8 cellular contexts compared by ENCODE assay signal in the genomic region with DNA sequence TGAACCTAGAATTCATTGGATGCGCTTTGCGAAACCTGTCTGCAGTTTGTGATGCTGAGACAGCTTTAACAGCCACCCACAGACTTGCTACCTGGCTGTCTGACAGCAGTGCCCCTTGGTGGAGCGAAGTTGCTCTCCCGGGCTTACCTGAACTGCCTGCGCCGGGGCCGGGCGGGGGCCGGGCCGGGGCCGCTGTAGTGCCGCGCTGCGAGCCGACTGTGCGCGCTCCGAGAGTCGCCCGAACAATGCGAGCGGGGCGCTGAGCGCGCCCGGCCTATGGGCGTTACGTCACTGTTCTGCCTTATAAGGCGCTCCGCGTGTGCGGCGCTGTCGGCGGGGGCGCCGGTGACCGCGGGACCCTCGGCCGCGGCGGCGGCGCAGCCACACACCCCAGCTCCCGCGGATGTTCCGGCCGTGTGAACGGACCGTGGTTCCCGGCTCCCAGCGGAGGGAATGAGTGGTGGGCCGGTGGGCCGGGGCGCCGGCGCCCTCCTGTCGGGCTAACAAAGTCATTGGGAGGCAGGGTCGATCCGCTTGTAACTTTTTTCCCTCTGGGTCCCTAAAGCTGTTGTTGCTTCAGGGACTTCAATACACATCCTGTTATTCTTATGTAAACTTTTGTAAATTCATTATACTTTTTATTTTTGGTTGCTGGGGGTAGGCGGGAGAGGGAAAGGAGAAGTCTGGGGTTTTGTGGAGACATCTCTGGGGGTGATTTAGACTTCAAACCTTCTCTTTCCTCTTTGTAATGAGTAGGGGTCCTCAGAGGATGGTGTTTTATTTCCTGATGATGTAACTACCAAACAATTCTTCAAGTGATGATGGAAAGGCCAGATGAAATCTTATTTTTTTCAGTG. TPM values are rescaled to one million over a fixed set of nuclear protein-coding genes. Genes with fewer than 3 reads are reported as not detected.
DNase-seq lines count a peak whose midpoint lies in the region; ATAC-seq, FAIRE-seq and TF ChIP-seq lines count a peak whose summit lies in the region.

No MANE protein-coding gene starts in this region.

- peak overlapping the region; percentile 78 for H3K4me3 ChIP-seq in coronary artery

- no peaks in the 10 kb centered on the region for H3K9me3 Mint-ChIP-seq in activated CD4-positive, alpha-beta T cell treated with anti-CD3 and anti-CD28 coated beads, Interleukin-2, amount 10 ng/mL, durations not matched to agents 24 days and 14 days

- H3K4me3 Mint-ChIP-seq in activated CD4-positive, alpha-beta T cell treated with anti-CD3 and anti-CD28 coated beads, Interleukin-2, amount 10 ng/mL, durations not matched to agents 24 days and 14 days, result peak overlapping the region; percentile 80

- intact Hi-C loops in activated CD4-positive, alpha-beta T cell treated with anti-CD3 and anti-CD28 coated beads, Interleukin-2, amount 10 ng/mL, durations not matched to agents 24 days and 14 days (cut with micrococcal nuclease), result loop anchor here (1.0 kb wide), 1 partner anchor 10 kb away; no protein-coding TSS in a partner anchor

- ATAC-seq in HG02623 (IDR thresholded peaks at IDR 0.05; ENCODE audit: unreplicated experiment) (peak; percentile 83), left lobe of liver (peak; percentile 98)

- H3K36me3 Mint-ChIP-seq in activated CD4-positive, alpha-beta T cell treated with anti-CD3 and anti-CD28 coated beads, Interleukin-2, amount 10 ng/mL, durations not matched to agents 24 days and 14 days (ENCODE audit: low read depth), result peaks cover 6% of the 10 kb centered on the region

- peak overlapping the region; percentile 95 to 98 for H3K27ac ChIP-seq in coronary artery

- peak; percentile 90 for FAIRE-seq in GM12892 (lab: Jason Lieb, UNC)

- no peak overlapping the region for H3K27ac Mint-ChIP-seq in activated CD4-positive, alpha-beta T cell treated with anti-CD3 and anti-CD28 coated beads, Interleukin-2, amount 10 ng/mL, durations not matched to agents 24 days and 14 days

- H3K27me3 Mint-ChIP-seq in activated CD4-positive, alpha-beta T cell treated with anti-CD3 and anti-CD28 coated beads, Interleukin-2, amount 10 ng/mL, durations not matched to agents 24 days and 14 days, result peaks cover 35% of the 10 kb centered on the region

- peaks cover 29% of the 10 kb centered on the region for H3K4me1 Mint-ChIP-seq in activated CD4-positive, alpha-beta T cell treated with anti-CD3 and anti-CD28 coated beads, Interleukin-2, amount 10 ng/mL, durations not matched to agents 24 days and 14 days

- peak; percentile 53 for DNase-seq in GM12892 (ENCODE audit: insufficient read length)
- DNase-seq in NCI-H1930 (lab: John Stamatoyannopoulos, UW), result peak; percentile 57 to 64
- DNase-seq in activated CD4-positive, alpha-beta T cell treated with anti-CD3 and anti-CD28 coated beads, Interleukin-2, amount 10 ng/mL, durations not matched to agents 24 days and 14 days, result peak; percentile 91
- DNase-seq in coronary artery (ENCODE audit: low spot score), result peak; percentile 89
- peak; percentile 72 for DNase-seq in left lobe of liver (ENCODE audit: low spot score)
- DNase-seq in stimulated activated CD4-positive, alpha-beta T cell treated with anti-CD3 and anti-CD28 coated beads, Interleukin-1b, Interleukin-23, amount 100 ng/mL, for 48 hours, result peak; percentile 62
- DNase-seq in NCI-H1436 (lab: John Stamatoyannopoulos, UW), result no peak

- peak; percentile 13 for TF ChIP-seq CTCF in coronary artery (IDR thresholded peaks at IDR 0.05)

- TF ChIP-seq POLR2A in GM12892 (IDR thresholded peaks at IDR 0.05; ENCODE audit: low read depth, low read length), result peak; percentile 68; the same call in 1 of the 2 replicates

RNA-seq across cellular contexts. Expression of a gene that starts 58.5 kb away (rescaled TPM):
- polyA plus RNA-seq in GM12892 (2012; ENCODE audit: missing spikeins), result 70.4 TPM
- total RNA-seq in activated CD4-positive, alpha-beta T cell treated with anti-CD3 and anti-CD28 coated beads, Interleukin-2, amount 10 ng/mL, durations not matched to agents 24 days and 14 days, result 117 and 126 TPM in 2 replicates
- 9.7 TPM for total RNA-seq in left lobe of liver

Comparison
In these comparisons a context has a peak if more than half of its experiments do, and no peak if none do; other contexts are left out.
1. RNA of a gene that starts 58.5 kb away (total RNA-seq): 117 to 126 TPM in activated CD4-positive, alpha-beta T cell treated with anti-CD3 and anti-CD28 coated beads, Interleukin-2, amount 10 ng/mL, durations not matched to agents 24 days and 14 days; 9.7 TPM in left lobe of liver (single experiment); every median in the first group is over 10 times any median in the second.